Comparison of ENCODE assay signal across 12 cellular contexts in the genomic region with DNA sequence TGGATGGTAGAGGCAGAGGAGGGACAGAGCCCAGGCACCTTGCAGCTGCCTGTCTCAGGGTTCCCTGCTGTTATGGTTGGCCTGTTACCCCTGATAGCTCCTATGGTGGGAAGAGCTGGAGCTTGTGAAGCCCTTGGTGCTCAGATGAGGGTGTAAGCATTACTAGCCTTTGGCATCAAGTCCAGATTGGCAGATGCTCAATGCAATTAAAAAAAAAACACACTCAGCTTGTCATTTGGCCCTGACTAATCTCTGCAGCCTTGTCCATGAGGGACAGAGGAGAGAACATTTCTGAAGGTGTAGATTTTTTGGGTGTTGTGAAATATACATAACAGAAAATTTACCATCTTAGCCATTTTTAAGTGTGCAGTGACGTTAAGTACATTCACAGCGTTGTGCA.
DNase-seq lines count a peak whose midpoint lies in the region; ATAC-seq lines count a peak whose summit lies in the region.
"Had no signal": no experiment of that assay in that cellular context is flagged by ENCODE, and none has a peak within 500 bp of the region (broad histone marks: within the 10 kb centered on the region; RNA-seq: fewer than 3 reads in every experiment).

No MANE protein-coding gene starts in this region.

- ATAC-seq in GM21825 (IDR thresholded peaks at IDR 0.05; ENCODE audit: unreplicated experiment) = no peak
- ATAC-seq in GM18519 (IDR thresholded peaks at IDR 0.05; ENCODE audit: low FRiP score, unreplicated experiment) = no peak
- no peak for ATAC-seq in stimulated activated naive CD8-positive, alpha-beta T cell treated with anti-CD3 and anti-CD28 coated beads, Interleukin-15, Interleukin-2, amounts not matched to agents 100 U/mL and 50 U/mL, for 24 hours
- ATAC-seq: GM12878 had no signal

- DNase-seq in NCI-H82 (lab: John Stamatoyannopoulos, UW) (peak; percentile 22), NCI-H82 treated with DMSO at 0.1 percent for 48 hours (lab: John Stamatoyannopoulos, UW; ENCODE audit: unreplicated experiment) (no peak), NCI-H446 (lab: John Stamatoyannopoulos, UW) (peak; percentile 47 to 76), cerebellar cortex (ENCODE audit: low spot score) (peak; percentile 90)
- no peak for DNase-seq in stimulated activated naive CD8-positive, alpha-beta T cell treated with anti-CD3 and anti-CD28 coated beads, Interleukin-15, Interleukin-2, amounts not matched to agents 100 U/mL and 50 U/mL, for 24 hours
- DNase-seq: BE2C; CD4-positive, alpha-beta memory T cell; GOT3; H9 had no signal

Comparison
In these comparisons a context has a peak if more than half of its experiments do, and no peak if none do; other contexts are left out.
1. DNase-seq: peak in NCI-H82 (single experiment), NCI-H446 (2 of 2) and cerebellar cortex (single experiment); none in NCI-H82 treated with DMSO at 0.1 percent for 48 hours (single experiment) and stimulated activated naive CD8-positive, alpha-beta T cell treated with anti-CD3 and anti-CD28 coated beads, Interleukin-15, Interleukin-2, amounts not matched to agents 100 U/mL and 50 U/mL, for 24 hours (single experiment).